ENCODE assay signal across 17 cellular contexts in genomic region chr9:111443454-111443853, GRCh38. TPM values are rescaled to one million over a fixed set of nuclear protein-coding genes. Genes with fewer than 3 reads are reported as not detected.
DNase-seq lines count a peak whose midpoint lies in the region; FAIRE-seq and TF ChIP-seq lines count a peak whose summit lies in the region.
"Had no signal": no experiment of that assay in that cellular context is flagged by ENCODE, and none has a peak within 500 bp of the region (broad histone marks: within the 10 kb centered on the region; RNA-seq: fewer than 3 reads in every experiment).

No MANE protein-coding gene starts in this region.

- no peak for DNase-seq in H54 (ENCODE audit: insufficient read length, low spot score)
- no peak for DNase-seq in OCI-LY7 (ENCODE audit: low spot score)
- DNase-seq in amygdala (lab: John Stamatoyannopoulos, UW): no peak
- no peak for DNase-seq in pons (ENCODE audit: low spot score)
- no peak for DNase-seq in DMS114 treated with DMSO at 0.1 percent for 48 hours (lab: John Stamatoyannopoulos, UW; ENCODE audit: unreplicated experiment)
- DNase-seq: C1 segment of cervical spinal cord; Caco-2; CD4-positive, CD25-positive, alpha-beta regulatory T cell; CD8-positive, alpha-beta T cell; DMS79; GF-D8; GOT3; H7; HCEC 1CT had no signal

- FAIRE-seq in H54 (lab: Jason Lieb, UNC) (peak; percentile 23), islet of Langerhans (lab: Jason Lieb, UNC) (peak; percentile 27)
- FAIRE-seq: GM12892 had no signal

- H3K4me1 ChIP-seq in OCI-LY7 (ENCODE audit: insufficient read depth, low read length, poor library complexity, severe bottlenecking): no peaks in the 10 kb centered on the region

- intact Hi-C loops in OCI-LY7 (cut with micrococcal nuclease; ENCODE audit: unreplicated experiment): no loop called here

- CTCF ChIA-PET in OCI-LY7 (lab: Charles Lee; ENCODE audit: unreplicated experiment): no interaction called here

- H3K27ac ChIP-seq in 22Rv1 (peak overlapping the region; percentile 70), OCI-LY7 (ENCODE audit: low read depth, low read length, poor library complexity, severe bottlenecking) (no peak overlapping the region)

- BruUV-seq in OCI-LY7 (replicated peaks; lab: Mats Ljungman, UMichigan): TSS peak; percentile 15

- POLR2A ChIA-PET in OCI-LY7 (lab: Charles Lee): no interaction called here

- H3K79me2 ChIP-seq in OCI-LY7 (ENCODE audit: insufficient read depth, low read depth, low read length): peaks cover 4% of the 10 kb centered on the region; the same call in 1 of the 2 replicates

- H3K9me3 ChIP-seq in OCI-LY7 (ENCODE audit: low read length): no peaks in the 10 kb centered on the region
- H3K9me3 ChIP-seq: Caco-2 had no signal

- TF ChIP-seq POLR2A in H54 (IDR thresholded peaks at IDR 0.05; ENCODE audit: low read depth, low read length): no peak

- TF ChIP-seq CTCF in 22Rv1 (IDR thresholded peaks at IDR 0.05): no peak
- TF ChIP-seq CTCF in OCI-LY7 (conservative IDR thresholded peaks at IDR 0.05; ENCODE audit: low read length): no peak

- H3K4me2 ChIP-seq in OCI-LY7 (ENCODE audit: low read length): no peak overlapping the region

- H3K9me2 ChIP-seq in OCI-LY7 (ENCODE audit: insufficient read depth, low read length): no peaks in the 10 kb centered on the region

- H3K4me3 ChIP-seq in OCI-LY7 (ENCODE audit: low read depth, low read length, poor library complexity, severe bottlenecking): no peak overlapping the region

- H3K36me3 ChIP-seq in OCI-LY7 (ENCODE audit: insufficient read depth, low read length): peaks cover 65% of the 10 kb centered on the region

- H4K20me1 ChIP-seq in OCI-LY7 (ENCODE audit: insufficient read depth, low read length): no peaks in the 10 kb centered on the region

- no peak overlapping the region for H2AFZ ChIP-seq in OCI-LY7 (ENCODE audit: low read length)

RNA-seq across cellular contexts. Expression of gene ECPAS, which starts 40.7 kb away (rescaled TPM):
- total RNA-seq in OCI-LY7 (2014; rRNA removed; shearing (Covaris generic)): 41.0 and 47.3 TPM in 2 replicates
- 63.2 and 64.2 TPM in 2 replicates for total RNA-seq in OCI-LY7 (2022)
